2 cellular contexts compared by ENCODE assay signal in genomic region chr1:184541537-184542152, GRCh38.
TF ChIP-seq lines count a peak whose summit lies in the region.

No MANE protein-coding gene starts in this region.

TF ChIP-seq in SK-N-SH treated with all-trans-retinoic acid at 6 μM for 48 hours, 23 proteins besides CTCF, POLR2A, EP300 and RAD21 (continued from another document):
- TF ChIP-seq PATZ1 (CRISPR knock-in tag; IDR thresholded peaks at IDR 0.05; ENCODE audit: borderline replicate concordance) (no peak), ISL1 (CRISPR knock-in tag; IDR thresholded peaks at IDR 0.05) (no peak), ESRRG (CRISPR knock-in tag; IDR thresholded peaks at IDR 0.05) (no peak), TCF4 (CRISPR knock-in tag; IDR thresholded peaks at IDR 0.05; ENCODE audit: borderline replicate concordance) (no peak), ZFP30 (CRISPR knock-in tag; IDR thresholded peaks at IDR 0.05) (no peak), ZNF565 (CRISPR knock-in tag; conservative IDR thresholded peaks at IDR 0.05; ENCODE audit: low read depth) (no peak), RARB (CRISPR knock-in tag; IDR thresholded peaks at IDR 0.05) (no peak), OSR1 (CRISPR knock-in tag; IDR thresholded peaks at IDR 0.05) (no peak), CREB5 (CRISPR knock-in tag; IDR thresholded peaks at IDR 0.05; ENCODE audit: low read depth) (no peak), ZNF70 (CRISPR knock-in tag; IDR thresholded peaks at IDR 0.05) (no peak), CSRNP3 (CRISPR knock-in tag; IDR thresholded peaks at IDR 0.05) (no peak), TSHZ2 (CRISPR knock-in tag; IDR thresholded peaks at IDR 0.05) (no peak), ARNTL (CRISPR knock-in tag; IDR thresholded peaks at IDR 0.05; ENCODE audit: borderline replicate concordance, low read depth) (no peak), PPARA (CRISPR knock-in tag; IDR thresholded peaks at IDR 0.05; ENCODE audit: borderline replicate concordance) (no peak), SNAI2 (CRISPR knock-in tag; IDR thresholded peaks at IDR 0.05) (no peak)

TF ChIP-seq in SK-N-SH, 30 proteins besides CTCF, POLR2A, EP300 and RAD21:
- no peak for TF ChIP-seq IRF3 (IDR thresholded peaks at IDR 0.05; ENCODE audit: low read depth, low read length)
- TF ChIP-seq FOXJ3 (CRISPR knock-in tag; IDR thresholded peaks at IDR 0.05) = no peak
- TF ChIP-seq NRF1 (IDR thresholded peaks at IDR 0.05; ENCODE audit: low read depth, low read length) = no peak
- TF ChIP-seq FOXM1 (IDR thresholded peaks at IDR 0.05; ENCODE audit: low read depth) = no peak
- no peak for TF ChIP-seq YY1 (IDR thresholded peaks at IDR 0.05; ENCODE audit: low read depth)
- TF ChIP-seq REST (IDR thresholded peaks at IDR 0.05; ENCODE audit: low read depth, low read length) = no peak
- no peak for TF ChIP-seq SMC3 (IDR thresholded peaks at IDR 0.05; ENCODE audit: low read depth, low read length)
- TF ChIP-seq RFX5 (IDR thresholded peaks at IDR 0.05; ENCODE audit: low read length) = no peak
- no peak for TF ChIP-seq RCOR1 (IDR thresholded peaks at IDR 0.05; ENCODE audit: low read length)
- no peak for TF ChIP-seq MEF2A (IDR thresholded peaks at IDR 0.05; ENCODE audit: borderline replicate concordance, low read depth)
- no peak for TF ChIP-seq USF1 (IDR thresholded peaks at IDR 0.05; ENCODE audit: borderline replicate concordance, low read depth)
- TF ChIP-seq FOSL2 (IDR thresholded peaks at IDR 0.05; ENCODE audit: borderline replicate concordance, low read depth) = no peak
- no peak for TF ChIP-seq NFIC (IDR thresholded peaks at IDR 0.05; ENCODE audit: borderline replicate concordance)
- TF ChIP-seq TAF1 (IDR thresholded peaks at IDR 0.05; ENCODE audit: borderline replicate concordance, low read depth, low read length) = no peak
- no peak for TF ChIP-seq PBX3 (IDR thresholded peaks at IDR 0.05)
- no peak for TF ChIP-seq GABPA (IDR thresholded peaks at IDR 0.05; ENCODE audit: low read depth)
- TF ChIP-seq USF2 (IDR thresholded peaks at IDR 0.05; ENCODE audit: borderline replicate concordance, low read depth, low read length) = no peak
- no peak for TF ChIP-seq TEAD4 (IDR thresholded peaks at IDR 0.05; ENCODE audit: borderline replicate concordance, insufficient read depth)
- no peak for TF ChIP-seq CHD2 (IDR thresholded peaks at IDR 0.05; ENCODE audit: low read length, partially characterized antibody)
TF ChIP-seq in SK-N-SH: peak in this region for 0.
